1 cellular context compared by ENCODE assay signal in genomic region chr17:8314797-8315739, GRCh38.
A peak's percentile ranks its signal among the peaks of the same experiment; 100 is the strongest.
TF ChIP-seq lines count a peak whose summit lies in the region.

No MANE protein-coding gene starts in this region.

TF ChIP-seq in HEK293, 187 proteins besides CTCF, POLR2A, EP300 and RAD21 (continued from another document):
- TF ChIP-seq ZIC2 (tag by site-specific recombination; IDR thresholded peaks at IDR 0.05) = peak; percentile 80
- no peak for TF ChIP-seq KLF9 (tag by site-specific recombination; IDR thresholded peaks at IDR 0.05; ENCODE audit: low read depth)
- TF ChIP-seq ZNF202 (tag by site-specific recombination; IDR thresholded peaks at IDR 0.05; ENCODE audit: borderline replicate concordance) = no peak
- TF ChIP-seq, protein P1, sequence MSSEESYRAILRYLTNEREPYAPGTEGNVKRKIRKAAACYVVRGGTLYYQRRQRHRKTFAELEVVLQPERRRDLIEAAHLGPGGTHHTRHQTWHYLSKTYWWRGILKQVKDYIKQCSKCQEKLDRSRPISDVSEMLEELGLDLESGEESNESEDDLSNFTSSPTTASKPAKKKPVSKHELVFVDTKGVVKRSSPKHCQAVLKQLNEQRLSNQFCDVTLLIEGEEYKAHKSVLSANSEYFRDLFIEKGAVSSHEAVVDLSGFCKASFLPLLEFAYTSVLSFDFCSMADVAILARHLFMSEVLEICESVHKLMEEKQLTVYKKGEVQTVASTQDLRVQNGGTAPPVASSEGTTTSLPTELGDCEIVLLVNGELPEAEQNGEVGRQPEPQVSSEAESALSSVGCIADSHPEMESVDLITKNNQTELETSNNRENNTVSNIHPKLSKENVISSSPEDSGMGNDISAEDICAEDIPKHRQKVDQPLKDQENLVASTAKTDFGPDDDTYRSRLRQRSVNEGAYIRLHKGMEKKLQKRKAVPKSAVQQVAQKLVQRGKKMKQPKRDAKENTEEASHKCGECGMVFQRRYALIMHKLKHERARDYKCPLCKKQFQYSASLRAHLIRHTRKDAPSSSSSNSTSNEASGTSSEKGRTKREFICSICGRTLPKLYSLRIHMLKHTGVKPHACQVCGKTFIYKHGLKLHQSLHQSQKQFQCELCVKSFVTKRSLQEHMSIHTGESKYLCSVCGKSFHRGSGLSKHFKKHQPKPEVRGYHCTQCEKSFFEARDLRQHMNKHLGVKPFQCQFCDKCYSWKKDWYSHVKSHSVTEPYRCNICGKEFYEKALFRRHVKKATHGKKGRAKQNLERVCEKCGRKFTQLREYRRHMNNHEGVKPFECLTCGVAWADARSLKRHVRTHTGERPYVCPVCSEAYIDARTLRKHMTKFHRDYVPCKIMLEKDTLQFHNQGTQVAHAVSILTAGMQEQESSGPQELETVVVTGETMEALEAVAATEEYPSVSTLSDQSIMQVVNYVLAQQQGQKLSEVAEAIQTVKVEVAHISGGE (tag by site-specific recombination; conservative IDR thresholded peaks at IDR 0.05; ENCODE audit: low read depth) = no peak
- no peak for TF ChIP-seq ZNF501 (tag by site-specific recombination; IDR thresholded peaks at IDR 0.05)
- no peak for TF ChIP-seq OVOL3 (tag by site-specific recombination; IDR thresholded peaks at IDR 0.05)
- TF ChIP-seq, protein P2, sequence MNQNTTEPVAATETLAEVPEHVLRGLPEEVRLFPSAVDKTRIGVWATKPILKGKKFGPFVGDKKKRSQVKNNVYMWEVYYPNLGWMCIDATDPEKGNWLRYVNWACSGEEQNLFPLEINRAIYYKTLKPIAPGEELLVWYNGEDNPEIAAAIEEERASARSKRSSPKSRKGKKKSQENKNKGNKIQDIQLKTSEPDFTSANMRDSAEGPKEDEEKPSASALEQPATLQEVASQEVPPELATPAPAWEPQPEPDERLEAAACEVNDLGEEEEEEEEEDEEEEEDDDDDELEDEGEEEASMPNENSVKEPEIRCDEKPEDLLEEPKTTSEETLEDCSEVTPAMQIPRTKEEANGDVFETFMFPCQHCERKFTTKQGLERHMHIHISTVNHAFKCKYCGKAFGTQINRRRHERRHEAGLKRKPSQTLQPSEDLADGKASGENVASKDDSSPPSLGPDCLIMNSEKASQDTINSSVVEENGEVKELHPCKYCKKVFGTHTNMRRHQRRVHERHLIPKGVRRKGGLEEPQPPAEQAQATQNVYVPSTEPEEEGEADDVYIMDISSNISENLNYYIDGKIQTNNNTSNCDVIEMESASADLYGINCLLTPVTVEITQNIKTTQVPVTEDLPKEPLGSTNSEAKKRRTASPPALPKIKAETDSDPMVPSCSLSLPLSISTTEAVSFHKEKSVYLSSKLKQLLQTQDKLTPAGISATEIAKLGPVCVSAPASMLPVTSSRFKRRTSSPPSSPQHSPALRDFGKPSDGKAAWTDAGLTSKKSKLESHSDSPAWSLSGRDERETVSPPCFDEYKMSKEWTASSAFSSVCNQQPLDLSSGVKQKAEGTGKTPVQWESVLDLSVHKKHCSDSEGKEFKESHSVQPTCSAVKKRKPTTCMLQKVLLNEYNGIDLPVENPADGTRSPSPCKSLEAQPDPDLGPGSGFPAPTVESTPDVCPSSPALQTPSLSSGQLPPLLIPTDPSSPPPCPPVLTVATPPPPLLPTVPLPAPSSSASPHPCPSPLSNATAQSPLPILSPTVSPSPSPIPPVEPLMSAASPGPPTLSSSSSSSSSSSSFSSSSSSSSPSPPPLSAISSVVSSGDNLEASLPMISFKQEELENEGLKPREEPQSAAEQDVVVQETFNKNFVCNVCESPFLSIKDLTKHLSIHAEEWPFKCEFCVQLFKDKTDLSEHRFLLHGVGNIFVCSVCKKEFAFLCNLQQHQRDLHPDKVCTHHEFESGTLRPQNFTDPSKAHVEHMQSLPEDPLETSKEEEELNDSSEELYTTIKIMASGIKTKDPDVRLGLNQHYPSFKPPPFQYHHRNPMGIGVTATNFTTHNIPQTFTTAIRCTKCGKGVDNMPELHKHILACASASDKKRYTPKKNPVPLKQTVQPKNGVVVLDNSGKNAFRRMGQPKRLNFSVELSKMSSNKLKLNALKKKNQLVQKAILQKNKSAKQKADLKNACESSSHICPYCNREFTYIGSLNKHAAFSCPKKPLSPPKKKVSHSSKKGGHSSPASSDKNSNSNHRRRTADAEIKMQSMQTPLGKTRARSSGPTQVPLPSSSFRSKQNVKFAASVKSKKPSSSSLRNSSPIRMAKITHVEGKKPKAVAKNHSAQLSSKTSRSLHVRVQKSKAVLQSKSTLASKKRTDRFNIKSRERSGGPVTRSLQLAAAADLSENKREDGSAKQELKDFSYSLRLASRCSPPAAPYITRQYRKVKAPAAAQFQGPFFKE (tag by site-specific recombination; IDR thresholded peaks at IDR 0.05; ENCODE audit: borderline replicate concordance) = no peak
TF ChIP-seq in HEK293: peak in this region for 2.
